Comparison of ENCODE assay signal across 8 cellular contexts in the genomic region with DNA sequence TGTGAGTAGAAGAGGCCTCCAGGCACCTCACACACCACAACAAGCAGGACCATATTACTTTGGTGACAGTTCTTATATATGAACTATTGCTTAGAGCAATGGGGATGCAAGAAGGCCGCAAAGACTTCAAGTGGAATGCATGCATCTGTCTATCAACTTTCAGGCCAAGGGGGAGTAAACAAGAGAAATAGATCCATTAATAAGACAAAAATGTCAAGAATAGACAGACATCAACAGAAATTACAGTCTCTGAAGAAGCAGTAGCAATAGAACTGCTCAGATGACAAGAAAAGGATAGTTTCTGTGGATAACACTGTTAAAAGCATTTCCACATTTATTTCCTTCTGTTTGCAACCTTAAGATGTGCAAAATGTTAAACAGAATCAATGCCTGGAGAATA.
"Had no signal": no experiment of that assay in that cellular context is flagged by ENCODE, and none has a peak within 500 bp of the region (broad histone marks: within the 10 kb centered on the region; RNA-seq: fewer than 3 reads in every experiment).

No MANE protein-coding gene starts in this region.

- DNase-seq: GDM1, GF-D8 had no signal

- ATAC-seq: GM12878 had no signal

- H3K4me3 ChIP-seq: GM12878 had no signal

- FAIRE-seq: G401.6, GM12878, GM12891, GM12892, GM18507, GM19239 had no signal
